ENCODE assay signal across 27 cellular contexts in the genomic region with DNA sequence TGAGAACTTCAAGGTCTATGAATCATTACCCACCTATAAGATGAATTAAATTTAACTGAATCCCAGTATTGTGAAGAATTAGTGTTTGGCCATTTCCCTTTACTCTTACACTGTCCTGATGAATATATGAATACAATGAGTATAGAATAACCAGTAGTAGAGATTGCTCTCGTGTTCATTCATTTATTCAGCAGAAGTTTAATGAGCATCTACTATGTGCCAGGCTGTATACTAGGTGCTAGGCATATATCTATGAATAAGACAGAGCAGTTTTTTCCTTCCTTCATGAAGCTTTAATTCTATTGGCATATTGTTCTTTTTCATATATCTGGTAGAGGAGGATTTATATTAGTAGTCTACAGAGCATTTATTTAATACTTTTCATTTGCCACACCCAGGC. TPM values are rescaled to one million over a fixed set of nuclear protein-coding genes. Genes with fewer than 3 reads are reported as not detected.
DNase-seq lines count a peak whose midpoint lies in the region; ATAC-seq, FAIRE-seq and TF ChIP-seq lines count a peak whose summit lies in the region.
"Had no signal": no experiment of that assay in that cellular context is flagged by ENCODE, and none has a peak within 500 bp of the region (broad histone marks: within the 10 kb centered on the region; RNA-seq: fewer than 3 reads in every experiment).

No MANE protein-coding gene starts in this region.

- H3K9me3 ChIP-seq in GM12878 (replicated peaks; ENCODE audit: control insufficient read depth, insufficient read depth, low read length) (no peaks in the 10 kb centered on the region), GM23248 (ENCODE audit: low read depth) (no peaks in the 10 kb centered on the region)
- H3K9me3 ChIP-seq: BE2C; BLaER1 treated with 17β-estradiol and CSF1 and Interleukin-3, amounts not matched to agents 10 nM and 100 nM had no signal

- POLR2A ChIA-PET in GM12878 (lab: Charles Lee) = no interaction called here

- TF ChIP-seq CTCF in GM12878 (IDR thresholded peaks at IDR 0.05 in 2 of 3, conservative IDR thresholded peaks at IDR 0.05 in 1 of 3; ENCODE audit: control insufficient read depth in 2 of 3, extremely low read depth in 1 of 3, insufficient read depth in 1 of 3, low read depth in 3 of 3, low read length in 3 of 3) = no peak

- H3K4me3 ChIP-seq in GM12878 (no peak overlapping the region), GM23248 (no peak overlapping the region)
- H3K4me3 ChIP-seq: BLaER1 treated with 17β-estradiol and CSF1 and Interleukin-3, amounts not matched to agents 10 nM and 100 nM; GM23338 had no signal

- H3K9me3 Mint-ChIP-seq in activated T-cell treated with anti-CD3 and anti-CD28 coated beads, Interleukin-2, amount 50 U/mL, for 72 hours = no peaks in the 10 kb centered on the region
- H3K9me3 Mint-ChIP-seq in memory B cell = no peaks in the 10 kb centered on the region
- H3K9me3 Mint-ChIP-seq: CD14-positive monocyte; CD4-positive, alpha-beta T cell; CD8-positive, alpha-beta memory T cell; GM23338; H9; HFFc6 had no signal

- H3K9ac ChIP-seq in GM12878 (ENCODE audit: control insufficient read depth, insufficient read depth, low read length) (no peak overlapping the region), GM23248 (no peak overlapping the region)
- H3K9ac ChIP-seq: BLaER1 treated with 17β-estradiol and CSF1 and Interleukin-3, amounts not matched to agents 10 nM and 100 nM had no signal

- BruUV-seq in GM12878 (replicated peaks; lab: Mats Ljungman, UMichigan) = no TSS peak

- WGBS in GM12878 (ENCODE audit: insufficient coverage, insufficient replicate concordance, low lambda C conversion rate, missing lambda C conversion rate) = 97% methylated on average over 1 of the region's 1 CpG
- WGBS in GM23248 (ENCODE audit: low coverage in 1 of 2, low lambda C conversion rate in 2 of 2, missing lambda C conversion rate in 2 of 2), 2 experiments = 98 to 100% methylated on average over 1 of the region's 1 CpG

- in situ Hi-C loops in GM12878 (cut with MboI) = no loop called here
- in situ Hi-C loops in GM23248 (cut with MboI) = no loop called here

- no peaks in the 10 kb centered on the region for H3K4me1 ChIP-seq in GM12878 (ENCODE audit: control insufficient read depth, insufficient read depth, low read length)
- H3K4me1 ChIP-seq in GM23248 (ENCODE audit: insufficient read depth) = peaks cover 9% of the 10 kb centered on the region
- H3K4me1 ChIP-seq: BE2C had no signal

- H2AFZ ChIP-seq in GM12878 (ENCODE audit: control insufficient read depth, low read depth, low read length) (no peak overlapping the region), GM23248 (no peak overlapping the region)
- H2AFZ ChIP-seq: GM23338 had no signal

- H4K20me1 ChIP-seq in GM12878 (ENCODE audit: control insufficient read depth, insufficient read depth) = no peaks in the 10 kb centered on the region
- no peaks in the 10 kb centered on the region for H4K20me1 ChIP-seq in GM23248 (ENCODE audit: insufficient read depth)

- no peak for FAIRE-seq in GM12878 (lab: Jason Lieb, UNC)
- FAIRE-seq: A204.1, D721Med, GM12891, GM18507 had no signal

- peaks cover 2 to 37% of the 10 kb centered on the region in 2 donors for H3K36me3 Mint-ChIP-seq in activated T-cell treated with anti-CD3 and anti-CD28 coated beads, Interleukin-2, amount 50 U/mL, for 72 hours (ENCODE audit: insufficient read depth in 2 of 2)
- peaks cover 23% of the 10 kb centered on the region for H3K36me3 Mint-ChIP-seq in memory B cell

- SMC1A ChIA-PET in GM12878 (lab: Charles Lee; ENCODE audit: uncharacterized antibody, unreplicated experiment) = no interaction called here

- H3K79me2 ChIP-seq in GM12878 (ENCODE audit: control insufficient read depth, insufficient read depth, low read length) = peaks cover 13% of the 10 kb centered on the region
- peaks cover 81% of the 10 kb centered on the region for H3K79me2 ChIP-seq in GM23248 (ENCODE audit: insufficient read depth)

- intact Hi-C loops in GM12878 (cut with micrococcal nuclease; ENCODE audit: unreplicated experiment) = no loop called here

- H3K27me3 Mint-ChIP-seq in activated T-cell treated with anti-CD3 and anti-CD28 coated beads, Interleukin-2, amount 50 U/mL, for 72 hours (ENCODE audit: low read depth) = no peaks in the 10 kb centered on the region
- H3K27me3 Mint-ChIP-seq in memory B cell = no peaks in the 10 kb centered on the region
- H3K27me3 Mint-ChIP-seq: CD4-positive, alpha-beta T cell had no signal

- TF ChIP-seq RAD21 in GM12878 (IDR thresholded peaks at IDR 0.05; ENCODE audit: insufficient read depth, low read depth, low read length) = no peak

- TF ChIP-seq EP300 in GM12878 (IDR thresholded peaks at IDR 0.05; ENCODE audit: borderline replicate concordance in 1 of 2, control insufficient read depth in 1 of 2, low read depth in 2 of 2, low read length in 2 of 2) = no peak

- H3K27me3 ChIP-seq in GM12878 (replicated peaks in 1 of 2; ENCODE audit: control insufficient read depth in 2 of 2, insufficient read depth in 2 of 2, low read length in 1 of 2) (no peaks in the 10 kb centered on the region), GM23248 (replicated peaks; ENCODE audit: insufficient read depth) (no peaks in the 10 kb centered on the region)
- H3K27me3 ChIP-seq: BE2C; BLaER1 treated with 17β-estradiol and CSF1 and Interleukin-3, amounts not matched to agents 10 nM and 100 nM had no signal

- H3K27ac ChIP-seq in GM12878 (ENCODE audit: control insufficient read depth, insufficient read depth) (no peak overlapping the region), GM23248 (no peak overlapping the region)
- H3K27ac ChIP-seq: 22Rv1; BLaER1 treated with 17β-estradiol and CSF1 and Interleukin-3, amounts not matched to agents 10 nM and 100 nM had no signal

- peak overlapping the region; percentile 75 for H3K27ac Mint-ChIP-seq in activated T-cell treated with anti-CD3 and anti-CD28 coated beads, Interleukin-2, amount 50 U/mL, for 72 hours
- H3K27ac Mint-ChIP-seq in memory B cell = peak overlapping the region; percentile 20
- H3K27ac Mint-ChIP-seq: CD4-positive, alpha-beta T cell; GM23338; H9; HFFc6 had no signal

- H3K4me1 Mint-ChIP-seq in activated T-cell treated with anti-CD3 and anti-CD28 coated beads, Interleukin-2, amount 50 U/mL, for 72 hours (ENCODE audit: low read depth) = peaks cover 21% of the 10 kb centered on the region
- peaks cover 8% of the 10 kb centered on the region for H3K4me1 Mint-ChIP-seq in memory B cell

- no peak for TF ChIP-seq POLR2A in GM12878 (IDR thresholded peaks at IDR 0.05; ENCODE audit: low read depth, low read length)

- H3K4me2 ChIP-seq in GM12878 (ENCODE audit: control insufficient read depth, insufficient read depth) (no peak overlapping the region), GM23248 (ENCODE audit: unreplicated experiment) (no peak overlapping the region)
- H3K4me2 ChIP-seq: BLaER1 treated with 17β-estradiol and CSF1 and Interleukin-3, amounts not matched to agents 10 nM and 100 nM; GM23338 had no signal

- ATAC-seq in activated T-cell treated with anti-CD3 and anti-CD28 coated beads, Interleukin-2, amount 50 U/mL, for 72 hours (replicated peaks in 1 of 2) = no peak
- ATAC-seq in GM12878 = no peak
- no peak for ATAC-seq in memory B cell (ENCODE audit: low read depth)
- no peak for ATAC-seq in stimulated activated naive CD8-positive, alpha-beta T cell treated with anti-CD3 and anti-CD28 coated beads, Interleukin-15, Interleukin-2, amounts not matched to agents 100 U/mL and 50 U/mL, for 24 hours
- ATAC-seq: GM23338, HCT116 had no signal

- peaks cover 3 to 4% of the 10 kb centered on the region in 2 experiments; a peak in 3 of 4 replicates for H3K36me3 ChIP-seq in GM12878 (ENCODE audit: control insufficient read depth in 2 of 2, insufficient read depth in 2 of 2, low read length in 1 of 2)
- peaks cover 67% of the 10 kb centered on the region for H3K36me3 ChIP-seq in GM23248 (ENCODE audit: low read depth)

- CTCF ChIA-PET in GM12878 (lab: Yijun Ruan, JAX) = interaction anchor here (1.4 kb wide), 1 partner anchor 97 kb away, joined by 3 read pairs; no protein-coding TSS in a partner anchor

- DNase-seq in activated T-cell treated with anti-CD3 and anti-CD28 coated beads, Interleukin-2, amount 50 U/mL, for 72 hours = no peak
- DNase-seq in activated T-cell treated with anti-CD3 and anti-CD28 coated beads for 4 hours (no peak), GM12878 (ENCODE audit: low read depth, low spot score) (no peak), memory B cell (ENCODE audit: low spot score in 2 of 2) (no peak), NCI-H1436 (lab: John Stamatoyannopoulos, UW) (no peak), GM23248 (no peak)
- no peak for DNase-seq in stimulated activated naive CD8-positive, alpha-beta T cell treated with anti-CD3 and anti-CD28 coated beads, Interleukin-15, Interleukin-2, amounts not matched to agents 100 U/mL and 50 U/mL, for 24 hours
- DNase-seq: ACHN; AML-193; BE2C; CD4-positive, alpha-beta T cell; CD8-positive, alpha-beta memory T cell; DMS 273 treated with DMSO at 0.1 percent for 48 hours; DMS79; EL; GDM1; H9; HFFc6 had no signal

- no peaks in the 10 kb centered on the region for H3K9me2 ChIP-seq in GM23248 (ENCODE audit: insufficient read depth)

- H3K4me3 Mint-ChIP-seq in activated T-cell treated with anti-CD3 and anti-CD28 coated beads, Interleukin-2, amount 50 U/mL, for 72 hours = no peak overlapping the region
- H3K4me3 Mint-ChIP-seq in memory B cell = no peak overlapping the region
- H3K4me3 Mint-ChIP-seq: CD14-positive monocyte; CD4-positive, alpha-beta T cell; CD8-positive, alpha-beta memory T cell; GM23338; H9; HFFc6 had no signal

- no peaks in the 10 kb centered on the region for H3F3A ChIP-seq in GM23248 (ENCODE audit: insufficient read depth)

- RAD21 ChIA-PET in GM12878 (lab: Charles Lee; ENCODE audit: unreplicated experiment) = no interaction called here

RNA-seq across cellular contexts. Expression of gene GOSR1, which starts 6.0 kb away (rescaled TPM):
- 10 to 100 TPM; 65.7 to 66.1 TPM for total RNA-seq in activated T-cell treated with anti-CD3 and anti-CD28 coated beads, Interleukin-2, amount 50 U/mL, for 72 hours
- 118 and 128 TPM in 2 replicates for total RNA-seq in GM12878 (2013; cell fraction: nucleolus; rRNA removed)
- total RNA-seq in GM12878 (2014; rRNA removed) (20.3 and 21.4 TPM in 2 replicates), GM12878 (2014; rRNA removed; fragmentation: Illumina TruSeq; extraction: Trizol) (32.3 and 37.4 TPM in 2 replicates), GM12878 (2021) (36.5 and 41.9 TPM in 2 replicates)
- polyA plus RNA-seq in GM12878 (2011; ENCODE audit: low read depth) = 27.3 TPM
- polyA plus RNA-seq in GM12878 (2011; rRNA removed) (33.6 and 45.1 TPM in 2 replicates), GM12878 (2014; fragmentation: Illumina TruSeq; extraction: Trizol) (44.0 and 58.8 TPM in 2 replicates), GM12878 (2014; fragmentation: Nextera tagmentation; extraction: Ambion mirVana) (10 to 100 TPM; 71.0 to 99.3 TPM), GM12878 (2014; rRNA removed) (22.8 and 23.1 TPM in 2 replicates), GM12878 (2016; fragmentation: Nextera tagmentation; extraction: Ambion mirVana) (10 to 100 TPM; 48.0 to 48.4 TPM), GM23248 (2016; fragmentation: Nextera tagmentation; extraction: Ambion mirVana) (44.2 and 44.8 TPM in 2 replicates)
- polyA plus RNA-seq in GM12878 (2011; cell fraction: cytosol; rRNA removed) = 17.3 and 19.9 TPM in 2 replicates
- 19.1 and 21.3 TPM in 2 replicates for polyA plus RNA-seq in GM12878 (2011; cell fraction: nucleus; rRNA removed)
- polyA plus RNA-seq in GM12878 (2012) = 32.1 and 34.7 TPM in 2 replicates
- polyA minus RNA-seq in GM12878 (2011; rRNA and poly(A)+ RNA removed) = 31.2 and 62.8 TPM in 2 replicates
- 12.5 and 18.3 TPM in 2 replicates for polyA minus RNA-seq in GM12878 (2011; cell fraction: cytosol; rRNA and poly(A)+ RNA removed)
- 22.6 and 38.4 TPM in 2 replicates for polyA minus RNA-seq in GM12878 (2011; cell fraction: nucleus; rRNA and poly(A)+ RNA removed)
- 16.9 and 20.2 TPM in 2 replicates for total RNA-seq in GM23248 (2014; rRNA removed; shearing (Covaris generic))
